12 cellular contexts compared by ENCODE assay signal in the genomic region with DNA sequence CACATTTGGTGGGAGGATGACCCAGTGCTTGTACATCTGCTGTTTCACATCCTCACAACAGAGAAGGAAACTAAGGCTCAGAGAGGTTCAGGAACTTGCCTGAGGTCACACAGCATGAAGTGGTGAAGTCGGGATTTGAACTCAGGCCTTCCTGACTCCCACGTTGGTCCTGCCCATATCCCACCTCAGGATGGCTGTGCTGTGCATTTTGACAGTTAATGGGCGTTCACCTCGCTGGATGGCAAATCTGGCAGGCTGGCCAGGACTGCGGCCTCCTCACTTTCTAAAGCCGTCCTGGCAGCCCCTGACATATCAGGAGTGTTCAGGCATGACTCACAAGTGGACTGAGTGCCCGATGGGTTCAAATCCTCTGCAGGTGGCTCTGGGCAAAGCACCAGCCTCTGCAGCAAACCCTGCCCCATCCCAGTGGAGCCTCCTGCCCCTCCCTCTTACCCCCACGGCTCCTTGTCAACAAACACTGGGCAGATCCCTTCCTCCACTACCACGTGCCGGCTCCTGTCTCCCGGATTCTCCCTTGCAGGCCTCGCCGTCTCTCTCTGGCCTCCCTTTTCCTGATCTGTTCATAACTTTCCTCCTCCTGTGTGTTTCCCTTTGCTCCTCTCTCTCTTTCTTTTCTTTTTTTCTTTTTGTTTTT. TPM values are rescaled to one million over a fixed set of nuclear protein-coding genes. Genes with fewer than 3 reads are reported as not detected.
DNase-seq lines count a peak whose midpoint lies in the region; ATAC-seq, FAIRE-seq and TF ChIP-seq lines count a peak whose summit lies in the region.
"Had no signal": no experiment of that assay in that cellular context is flagged by ENCODE, and none has a peak within 500 bp of the region (broad histone marks: within the 10 kb centered on the region; RNA-seq: fewer than 3 reads in every experiment).

No MANE protein-coding gene starts in this region.

- peak overlapping the region; percentile 84 for H3K27ac ChIP-seq in RWPE1
- H3K27ac ChIP-seq in pancreas, result no peak overlapping the region

- H3K4me1 ChIP-seq in pancreas, result no peaks in the 10 kb centered on the region
- H3K4me1 ChIP-seq: Caco-2 had no signal

- peak in 3 of 4 donors; percentile 22 to 66 (median 60) for ATAC-seq in pancreas

- H3K9me3 ChIP-seq in pancreas, result no peaks in the 10 kb centered on the region
- H3K9me3 ChIP-seq: Caco-2, SJSA1 had no signal

- POLR2A ChIA-PET in RWPE1 (lab: Yijun Ruan, JAX; ENCODE audit: low non-redundant PET), result no interaction called here

- H3K4me3 ChIP-seq in fibroblast of mammary gland (ENCODE audit: control insufficient read depth, low read depth, low read length) (no peak overlapping the region), pancreas (no peak overlapping the region)
- H3K4me3 ChIP-seq: SJSA1 had no signal

- no peaks in the 10 kb centered on the region for H3K36me3 ChIP-seq in pancreas
- H3K36me3 ChIP-seq: SJSA1 had no signal

- no peak for TF ChIP-seq CTCF in RWPE1 (conservative IDR thresholded peaks at IDR 0.05; ENCODE audit: low read depth)
- TF ChIP-seq CTCF in fibroblast of mammary gland (conservative IDR thresholded peaks at IDR 0.05; ENCODE audit: control insufficient read depth, insufficient read depth, low read depth, low read length), result no peak
- no peak for TF ChIP-seq CTCF in pancreas (IDR thresholded peaks at IDR 0.05)

- FAIRE-seq in pancreas (lab: Jason Lieb, UNC), result no peak

- peak; percentile 23 for DNase-seq in HCEC 1CT
- no peak for DNase-seq in RWPE1 (ENCODE audit: low spot score)
- peak; percentile 44 for DNase-seq in fibroblast of mammary gland (ENCODE audit: low read depth)
- no peak for DNase-seq in pancreas
- no peak for DNase-seq in NCI-H510A (lab: John Stamatoyannopoulos, UW)
- DNase-seq in GOT3 (lab: John Stamatoyannopoulos, UW), result no peak
- DNase-seq in AG20443 (ENCODE audit: low spot score), result no peak
- no peak for DNase-seq in AG08396 (ENCODE audit: low spot score)
- DNase-seq: activated effector memory CD4-positive, alpha-beta T cell treated with anti-CD3 and anti-CD28 coated beads, Interleukin-2, amount 50 U/mL, for 16 hours; Caco-2; H9 had no signal

- intact Hi-C loops in pancreas (cut with DNase I), result no loop called here

- CTCF ChIA-PET in RWPE1 (lab: Yijun Ruan, JAX), result no interaction called here

- H3K27me3 ChIP-seq in pancreas, result no peaks in the 10 kb centered on the region
- H3K27me3 ChIP-seq: SJSA1 had no signal

- 57 to 62% methylated on average over 13 of the region's 13 CpGs for WGBS in pancreas, 2 donors

RNA-seq across cellular contexts. Expression of a gene that starts 29.2 kb away (rescaled TPM):
- 10 to 100 TPM in 4 of 6 donors, 1 to 10 TPM in 2; 5.7 to 32.6 (median 18.0) TPM for total RNA-seq in pancreas
- polyA plus RNA-seq in pancreas, result 10 to 100 TPM; 28.5 to 53.3 TPM

RNA-seq across cellular contexts. Expression of a gene that starts 47.8 kb away (rescaled TPM):
- 10 to 100 TPM; 11.2 to 21.9 (median 13.4) TPM for total RNA-seq in pancreas
- polyA plus RNA-seq in pancreas, result 10 to 100 TPM; 17.2 to 22.7 TPM

Comparison
In these comparisons a context has a peak if more than half of its experiments do, and no peak if none do; other contexts are left out.
1. DNase-seq: peak in HCEC 1CT (single experiment) and fibroblast of mammary gland (single experiment); none in RWPE1 (single experiment), pancreas (0 of 6), NCI-H510A (single experiment), GOT3 (single experiment), AG20443 (single experiment) and AG08396 (single experiment).